ENCODE assay signal across 1 cellular context in the genomic region with DNA sequence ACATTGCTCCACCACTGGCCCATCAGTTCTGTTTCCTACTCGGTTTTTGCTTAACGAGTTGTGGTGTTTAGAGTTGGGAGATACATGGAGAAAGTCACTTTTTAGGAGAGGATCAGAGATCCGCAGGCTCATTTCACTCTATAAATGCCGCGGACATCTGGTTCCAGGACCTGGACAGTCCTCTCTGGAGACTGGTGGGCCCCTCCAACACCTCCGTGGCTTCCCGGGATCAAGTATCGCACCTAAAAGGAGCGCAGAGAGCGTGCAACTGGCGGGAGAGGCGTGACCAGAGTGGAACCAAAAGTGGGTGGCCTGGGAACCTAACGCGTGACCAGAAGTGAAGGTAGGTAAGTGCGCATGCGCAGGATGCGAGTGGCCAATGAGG.
TF ChIP-seq lines count a peak whose summit lies in the region.

No MANE protein-coding gene starts in this region.

TF ChIP-seq in HepG2, 621 proteins besides CTCF, POLR2A, EP300 and RAD21 (continued from another document and continues in another):
- TF ChIP-seq HMGXB3 (CRISPR knock-in tag; IDR thresholded peaks at IDR 0.05; ENCODE audit: borderline replicate concordance) (peak; percentile 25; the same call in 1 of the 2 replicates), HOMEZ (CRISPR knock-in tag; IDR thresholded peaks at IDR 0.05; ENCODE audit: low read depth) (no peak), AKAP8 (CRISPR knock-in tag; IDR thresholded peaks at IDR 0.05) (no peak), ZNF3 (CRISPR knock-in tag; IDR thresholded peaks at IDR 0.05) (no peak), KLF9 (CRISPR knock-in tag; IDR thresholded peaks at IDR 0.05; ENCODE audit: low read depth) (no peak), CREBL2 (CRISPR knock-in tag; IDR thresholded peaks at IDR 0.05; ENCODE audit: borderline replicate concordance) (no peak), ZNF530 (CRISPR knock-in tag; IDR thresholded peaks at IDR 0.05; ENCODE audit: low read depth) (no peak), MEIS2 (CRISPR knock-in tag; IDR thresholded peaks at IDR 0.05) (no peak), SP4 (CRISPR knock-in tag; IDR thresholded peaks at IDR 0.05) (0 out of 2 replicates have a peak, but pooled peaks have one; percentile 15), SOX5 (CRISPR knock-in tag; IDR thresholded peaks at IDR 0.05; ENCODE audit: borderline replicate concordance) (0 out of 2 replicates have a peak, but pooled peaks have one; percentile 6), ZNF850 (CRISPR knock-in tag; conservative IDR thresholded peaks at IDR 0.05) (no peak), TRAFD1 (CRISPR knock-in tag; IDR thresholded peaks at IDR 0.05; ENCODE audit: borderline replicate concordance) (no peak), ZGPAT (CRISPR knock-in tag; IDR thresholded peaks at IDR 0.05) (0 out of 2 replicates have a peak, but pooled peaks have one; percentile 14), MAZ (IDR thresholded peaks at IDR 0.05; ENCODE audit: borderline replicate concordance, low read depth, low read length) (no peak), MAZ (CRISPR knock-in tag; IDR thresholded peaks at IDR 0.05; ENCODE audit: low read depth) (0 out of 2 replicates have a peak, but pooled peaks have one; percentile 13), MAF1 (CRISPR knock-in tag; IDR thresholded peaks at IDR 0.05; ENCODE audit: borderline replicate concordance) (no peak), ZNF30 (CRISPR knock-in tag; IDR thresholded peaks at IDR 0.05) (no peak), ZNF558 (CRISPR knock-in tag; IDR thresholded peaks at IDR 0.05; ENCODE audit: borderline replicate concordance) (no peak), TAF1 (CRISPR knock-in tag; IDR thresholded peaks at IDR 0.05) (peak; percentile 40), MTA3 (CRISPR knock-in tag; IDR thresholded peaks at IDR 0.05) (no peak), ZNF563 (CRISPR knock-in tag; IDR thresholded peaks at IDR 0.05) (no peak), ZKSCAN1 (IDR thresholded peaks at IDR 0.05; ENCODE audit: low read length) (no peak), HNF4A (CRISPR knock-in tag; IDR thresholded peaks at IDR 0.05) (no peak), ARID4A (CRISPR knock-in tag; IDR thresholded peaks at IDR 0.05; ENCODE audit: borderline replicate concordance) (no peak), MXI1 (IDR thresholded peaks at IDR 0.05; ENCODE audit: borderline replicate concordance, low read depth, low read length) (peak; percentile 51; the same call in 1 of the 3 replicates), XRCC5 (optimal IDR thresholded peaks at IDR 0.05; ENCODE audit: low read length) (no peak), KAT7 (CRISPR knock-in tag; IDR thresholded peaks at IDR 0.05; ENCODE audit: borderline replicate concordance) (no peak), ZBTB33 (CRISPR knock-in tag; IDR thresholded peaks at IDR 0.05) (no peak), GATA4 (IDR thresholded peaks at IDR 0.05; ENCODE audit: borderline replicate concordance, low read depth) (no peak)
- TF ChIP-seq, protein P1, sequence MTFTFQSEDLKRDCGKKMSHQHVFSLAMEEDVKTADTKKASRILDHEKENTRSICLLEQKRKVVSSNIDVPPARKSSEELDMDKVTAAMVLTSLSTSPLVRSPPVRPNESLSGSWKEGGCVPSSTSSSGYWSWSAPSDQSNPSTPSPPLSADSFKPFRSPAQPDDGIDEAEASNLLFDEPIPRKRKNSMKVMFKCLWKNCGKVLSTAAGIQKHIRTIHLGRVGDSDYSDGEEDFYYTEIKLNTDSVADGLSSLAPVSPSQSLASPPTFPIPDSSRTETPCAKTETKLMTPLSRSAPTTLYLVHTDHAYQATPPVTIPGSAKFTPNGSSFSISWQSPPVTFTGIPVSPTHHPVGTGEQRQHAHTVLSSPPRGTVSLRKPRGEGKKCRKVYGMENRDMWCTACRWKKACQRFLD (CRISPR knock-in tag; IDR thresholded peaks at IDR 0.05; ENCODE audit: borderline replicate concordance), result 0 out of 2 replicates have a peak, but pooled peaks have one; percentile 12
- TF ChIP-seq, protein P2, sequence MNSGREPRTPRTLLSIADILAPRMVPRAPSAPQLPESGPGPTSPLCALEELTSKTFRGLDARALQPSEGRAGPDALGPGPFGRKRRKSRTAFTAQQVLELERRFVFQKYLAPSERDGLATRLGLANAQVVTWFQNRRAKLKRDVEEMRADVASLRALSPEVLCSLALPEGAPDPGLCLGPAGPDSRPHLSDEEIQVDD (CRISPR knock-in tag; IDR thresholded peaks at IDR 0.05; ENCODE audit: borderline replicate concordance), result 0 out of 2 replicates have a peak, but pooled peaks have one; percentile 27
- TF ChIP-seq, protein P3, sequence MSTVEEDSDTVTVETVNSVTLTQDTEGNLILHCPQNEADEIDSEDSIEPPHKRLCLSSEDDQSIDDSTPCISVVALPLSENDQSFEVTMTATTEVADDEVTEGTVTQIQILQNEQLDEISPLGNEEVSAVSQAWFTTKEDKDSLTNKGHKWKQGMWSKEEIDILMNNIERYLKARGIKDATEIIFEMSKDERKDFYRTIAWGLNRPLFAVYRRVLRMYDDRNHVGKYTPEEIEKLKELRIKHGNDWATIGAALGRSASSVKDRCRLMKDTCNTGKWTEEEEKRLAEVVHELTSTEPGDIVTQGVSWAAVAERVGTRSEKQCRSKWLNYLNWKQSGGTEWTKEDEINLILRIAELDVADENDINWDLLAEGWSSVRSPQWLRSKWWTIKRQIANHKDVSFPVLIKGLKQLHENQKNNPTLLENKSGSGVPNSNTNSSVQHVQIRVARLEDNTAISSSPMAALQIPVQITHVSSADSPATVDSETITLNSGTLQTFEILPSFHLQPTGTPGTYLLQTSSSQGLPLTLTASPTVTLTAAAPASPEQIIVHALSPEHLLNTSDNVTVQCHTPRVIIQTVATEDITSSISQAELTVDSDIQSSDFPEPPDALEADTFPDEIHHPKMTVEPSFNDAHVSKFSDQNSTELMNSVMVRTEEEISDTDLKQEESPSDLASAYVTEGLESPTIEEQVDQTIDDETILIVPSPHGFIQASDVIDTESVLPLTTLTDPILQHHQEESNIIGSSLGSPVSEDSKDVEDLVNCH (CRISPR knock-in tag; IDR thresholded peaks at IDR 0.05), result no peak
- TF ChIP-seq, protein P4, sequence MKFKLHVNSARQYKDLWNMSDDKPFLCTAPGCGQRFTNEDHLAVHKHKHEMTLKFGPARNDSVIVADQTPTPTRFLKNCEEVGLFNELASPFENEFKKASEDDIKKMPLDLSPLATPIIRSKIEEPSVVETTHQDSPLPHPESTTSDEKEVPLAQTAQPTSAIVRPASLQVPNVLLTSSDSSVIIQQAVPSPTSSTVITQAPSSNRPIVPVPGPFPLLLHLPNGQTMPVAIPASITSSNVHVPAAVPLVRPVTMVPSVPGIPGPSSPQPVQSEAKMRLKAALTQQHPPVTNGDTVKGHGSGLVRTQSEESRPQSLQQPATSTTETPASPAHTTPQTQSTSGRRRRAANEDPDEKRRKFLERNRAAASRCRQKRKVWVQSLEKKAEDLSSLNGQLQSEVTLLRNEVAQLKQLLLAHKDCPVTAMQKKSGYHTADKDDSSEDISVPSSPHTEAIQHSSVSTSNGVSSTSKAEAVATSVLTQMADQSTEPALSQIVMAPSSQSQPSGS (CRISPR knock-in tag; IDR thresholded peaks at IDR 0.05), result no peak
